2 cellular contexts compared by ENCODE assay signal in the genomic region with DNA sequence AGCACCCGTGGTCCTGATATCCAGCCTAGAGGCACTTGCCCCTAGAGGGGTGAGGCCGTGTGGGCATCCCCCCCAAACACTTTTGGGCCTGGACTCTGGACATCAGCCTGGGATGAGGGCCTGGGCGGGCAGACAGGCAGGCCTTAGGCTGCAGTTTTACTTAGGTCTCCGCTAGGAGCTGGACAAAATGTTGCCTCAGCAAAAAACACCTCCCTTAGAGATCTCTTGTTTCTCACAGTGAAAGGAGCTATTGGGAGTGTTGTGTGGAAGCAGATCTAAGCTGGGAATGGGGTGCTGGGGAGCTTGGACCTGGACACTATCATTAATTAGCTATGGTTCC.
TF ChIP-seq lines count a peak whose summit lies in the region.

No MANE protein-coding gene starts in this region.

TF ChIP-seq in HepG2, 621 proteins besides CTCF, POLR2A, EP300 and RAD21:
- TF ChIP-seq ZNF883 (CRISPR knock-in tag; IDR thresholded peaks at IDR 0.05; ENCODE audit: not compliant biosample characterization) (no peak), MAFK (conservative IDR thresholded peaks at IDR 0.05 in 1 of 2, IDR thresholded peaks at IDR 0.05 in 1 of 2; ENCODE audit: low read length in 2 of 2) (peak; percentile 81 to 88), ZNF496 (CRISPR knock-in tag; IDR thresholded peaks at IDR 0.05; ENCODE audit: insufficient replicate concordance) (no peak), MAFF (IDR thresholded peaks at IDR 0.05; ENCODE audit: low read depth, low read length) (peak; percentile 71), KDM5B (CRISPR knock-in tag; IDR thresholded peaks at IDR 0.05; ENCODE audit: borderline replicate concordance) (no peak)
- TF ChIP-seq, protein P1, sequence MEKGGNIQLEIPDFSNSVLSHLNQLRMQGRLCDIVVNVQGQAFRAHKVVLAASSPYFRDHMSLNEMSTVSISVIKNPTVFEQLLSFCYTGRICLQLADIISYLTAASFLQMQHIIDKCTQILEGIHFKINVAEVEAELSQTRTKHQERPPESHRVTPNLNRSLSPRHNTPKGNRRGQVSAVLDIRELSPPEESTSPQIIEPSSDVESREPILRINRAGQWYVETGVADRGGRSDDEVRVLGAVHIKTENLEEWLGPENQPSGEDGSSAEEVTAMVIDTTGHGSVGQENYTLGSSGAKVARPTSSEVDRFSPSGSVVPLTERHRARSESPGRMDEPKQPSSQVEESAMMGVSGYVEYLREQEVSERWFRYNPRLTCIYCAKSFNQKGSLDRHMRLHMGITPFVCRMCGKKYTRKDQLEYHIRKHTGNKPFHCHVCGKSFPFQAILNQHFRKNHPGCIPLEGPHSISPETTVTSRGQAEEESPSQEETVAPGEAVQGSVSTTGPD (CRISPR knock-in tag; IDR thresholded peaks at IDR 0.05): no peak
- TF ChIP-seq, protein P2, sequence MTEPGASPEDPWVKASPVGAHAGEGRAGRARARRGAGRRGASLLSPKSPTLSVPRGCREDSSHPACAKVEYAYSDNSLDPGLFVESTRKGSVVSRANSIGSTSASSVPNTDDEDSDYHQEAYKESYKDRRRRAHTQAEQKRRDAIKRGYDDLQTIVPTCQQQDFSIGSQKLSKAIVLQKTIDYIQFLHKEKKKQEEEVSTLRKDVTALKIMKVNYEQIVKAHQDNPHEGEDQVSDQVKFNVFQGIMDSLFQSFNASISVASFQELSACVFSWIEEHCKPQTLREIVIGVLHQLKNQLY (CRISPR knock-in tag; IDR thresholded peaks at IDR 0.05): no peak

TF ChIP-seq in WTC11, 78 proteins besides CTCF, POLR2A, EP300 and RAD21:
- TF ChIP-seq, protein P3, sequence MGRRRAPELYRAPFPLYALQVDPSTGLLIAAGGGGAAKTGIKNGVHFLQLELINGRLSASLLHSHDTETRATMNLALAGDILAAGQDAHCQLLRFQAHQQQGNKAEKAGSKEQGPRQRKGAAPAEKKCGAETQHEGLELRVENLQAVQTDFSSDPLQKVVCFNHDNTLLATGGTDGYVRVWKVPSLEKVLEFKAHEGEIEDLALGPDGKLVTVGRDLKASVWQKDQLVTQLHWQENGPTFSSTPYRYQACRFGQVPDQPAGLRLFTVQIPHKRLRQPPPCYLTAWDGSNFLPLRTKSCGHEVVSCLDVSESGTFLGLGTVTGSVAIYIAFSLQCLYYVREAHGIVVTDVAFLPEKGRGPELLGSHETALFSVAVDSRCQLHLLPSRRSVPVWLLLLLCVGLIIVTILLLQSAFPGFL (CRISPR knock-in tag; IDR thresholded peaks at IDR 0.05; ENCODE audit: borderline replicate concordance): no peak
- TF ChIP-seq CREB1 (CRISPR knock-in tag; IDR thresholded peaks at IDR 0.05) (no peak), ELF4 (CRISPR knock-in tag; IDR thresholded peaks at IDR 0.05; ENCODE audit: low read depth) (no peak), SOX15 (CRISPR knock-in tag; IDR thresholded peaks at IDR 0.05) (no peak), EMX1 (CRISPR knock-in tag; IDR thresholded peaks at IDR 0.05) (no peak), MYBL2 (CRISPR knock-in tag; IDR thresholded peaks at IDR 0.05) (no peak), ZNF671 (CRISPR knock-in tag; IDR thresholded peaks at IDR 0.05) (no peak), IRF2 (CRISPR knock-in tag; IDR thresholded peaks at IDR 0.05; ENCODE audit: borderline replicate concordance, low read depth) (no peak), PRRX2 (CRISPR knock-in tag; IDR thresholded peaks at IDR 0.05) (no peak), SP1 (CRISPR knock-in tag; conservative IDR thresholded peaks at IDR 0.05) (no peak), JAZF1 (CRISPR knock-in tag; IDR thresholded peaks at IDR 0.05) (no peak), ZNF263 (CRISPR knock-in tag; IDR thresholded peaks at IDR 0.05; ENCODE audit: low read depth) (no peak)
- TF ChIP-seq, protein P4, sequence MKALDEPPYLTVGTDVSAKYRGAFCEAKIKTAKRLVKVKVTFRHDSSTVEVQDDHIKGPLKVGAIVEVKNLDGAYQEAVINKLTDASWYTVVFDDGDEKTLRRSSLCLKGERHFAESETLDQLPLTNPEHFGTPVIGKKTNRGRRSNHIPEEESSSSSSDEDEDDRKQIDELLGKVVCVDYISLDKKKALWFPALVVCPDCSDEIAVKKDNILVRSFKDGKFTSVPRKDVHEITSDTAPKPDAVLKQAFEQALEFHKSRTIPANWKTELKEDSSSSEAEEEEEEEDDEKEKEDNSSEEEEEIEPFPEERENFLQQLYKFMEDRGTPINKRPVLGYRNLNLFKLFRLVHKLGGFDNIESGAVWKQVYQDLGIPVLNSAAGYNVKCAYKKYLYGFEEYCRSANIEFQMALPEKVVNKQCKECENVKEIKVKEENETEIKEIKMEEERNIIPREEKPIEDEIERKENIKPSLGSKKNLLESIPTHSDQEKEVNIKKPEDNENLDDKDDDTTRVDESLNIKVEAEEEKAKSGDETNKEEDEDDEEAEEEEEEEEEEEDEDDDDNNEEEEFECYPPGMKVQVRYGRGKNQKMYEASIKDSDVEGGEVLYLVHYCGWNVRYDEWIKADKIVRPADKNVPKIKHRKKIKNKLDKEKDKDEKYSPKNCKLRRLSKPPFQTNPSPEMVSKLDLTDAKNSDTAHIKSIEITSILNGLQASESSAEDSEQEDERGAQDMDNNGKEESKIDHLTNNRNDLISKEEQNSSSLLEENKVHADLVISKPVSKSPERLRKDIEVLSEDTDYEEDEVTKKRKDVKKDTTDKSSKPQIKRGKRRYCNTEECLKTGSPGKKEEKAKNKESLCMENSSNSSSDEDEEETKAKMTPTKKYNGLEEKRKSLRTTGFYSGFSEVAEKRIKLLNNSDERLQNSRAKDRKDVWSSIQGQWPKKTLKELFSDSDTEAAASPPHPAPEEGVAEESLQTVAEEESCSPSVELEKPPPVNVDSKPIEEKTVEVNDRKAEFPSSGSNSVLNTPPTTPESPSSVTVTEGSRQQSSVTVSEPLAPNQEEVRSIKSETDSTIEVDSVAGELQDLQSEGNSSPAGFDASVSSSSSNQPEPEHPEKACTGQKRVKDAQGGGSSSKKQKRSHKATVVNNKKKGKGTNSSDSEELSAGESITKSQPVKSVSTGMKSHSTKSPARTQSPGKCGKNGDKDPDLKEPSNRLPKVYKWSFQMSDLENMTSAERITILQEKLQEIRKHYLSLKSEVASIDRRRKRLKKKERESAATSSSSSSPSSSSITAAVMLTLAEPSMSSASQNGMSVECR (CRISPR knock-in tag; IDR thresholded peaks at IDR 0.05; ENCODE audit: borderline replicate concordance): no peak
